23 cellular contexts compared by ENCODE assay signal in the genomic region with DNA sequence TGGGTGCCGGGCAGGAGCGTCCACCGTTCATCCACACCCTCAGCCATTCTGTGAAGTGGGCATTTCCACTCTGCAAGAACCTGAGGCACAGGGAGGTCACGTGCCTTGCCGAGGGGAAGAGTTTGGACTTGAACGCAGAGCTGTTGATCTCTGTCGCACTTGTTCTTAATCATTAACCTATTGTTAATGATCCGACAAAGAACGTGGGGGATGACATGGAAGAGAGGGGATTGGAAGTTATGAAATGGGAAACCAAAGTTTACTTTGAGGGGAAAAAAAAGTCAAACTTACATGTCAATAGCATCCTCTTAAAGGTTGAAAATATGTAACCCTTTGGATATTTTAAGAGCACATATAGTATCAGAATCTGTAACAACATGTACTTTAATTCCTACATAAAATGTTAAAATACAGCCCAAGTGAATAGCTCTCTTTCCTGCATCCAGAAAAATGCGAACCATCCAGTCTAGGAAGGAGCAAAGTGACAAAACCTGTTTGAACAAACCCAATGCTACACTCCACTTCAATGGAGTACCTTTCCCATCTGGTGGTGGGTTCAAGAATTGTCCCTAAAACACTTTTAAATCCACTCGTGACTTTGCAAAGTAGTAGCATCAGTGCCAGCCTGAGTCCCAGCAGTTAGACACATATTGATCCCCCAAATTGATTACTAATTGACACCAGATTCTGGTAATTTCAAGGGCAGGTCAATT.
DNase-seq lines count a peak whose midpoint lies in the region; ATAC-seq and TF ChIP-seq lines count a peak whose summit lies in the region.
"Had no signal": no experiment of that assay in that cellular context is flagged by ENCODE, and none has a peak within 500 bp of the region (broad histone marks: within the 10 kb centered on the region; RNA-seq: fewer than 3 reads in every experiment).

No MANE protein-coding gene starts in this region.

- H3K9ac ChIP-seq in liver (ENCODE audit: low read depth in 1 of 2, low read length in 2 of 2) (no peak overlapping the region), neural progenitor cell (no peak overlapping the region)
- H3K9ac ChIP-seq: BLaER1 had no signal

- no peak overlapping the region; the same call in 1 of the 2 replicates for H2AFZ ChIP-seq in GM23338
- no peak overlapping the region for H2AFZ ChIP-seq in neural progenitor cell (replicated peaks)

- H3K36me3 Mint-ChIP-seq in GM23338 (ENCODE audit: low read depth), result no peaks in the 10 kb centered on the region
- H3K36me3 Mint-ChIP-seq in neural progenitor cell, result no peaks in the 10 kb centered on the region
- H3K36me3 Mint-ChIP-seq: T-cell had no signal

- no peaks in the 10 kb centered on the region for H3K4me1 ChIP-seq in GM23338 (ENCODE audit: insufficient read depth)
- H3K4me1 ChIP-seq in liver (ENCODE audit: control insufficient read depth in 4 of 4, insufficient read depth in 4 of 4, low read length in 3 of 4), result peaks cover 0 to 3% (median 0%) of the 10 kb centered on the region in 4 donors
- no peaks in the 10 kb centered on the region for H3K4me1 ChIP-seq in neural progenitor cell
- H3K4me1 ChIP-seq: BLaER1, thyroid gland had no signal

- no peaks in the 10 kb centered on the region for H3K4me1 Mint-ChIP-seq in GM23338
- peaks cover 5% of the 10 kb centered on the region for H3K4me1 Mint-ChIP-seq in neural progenitor cell
- H3K4me1 Mint-ChIP-seq: T-cell had no signal

- H3K79me2 ChIP-seq in GM23338 (replicated peaks; ENCODE audit: insufficient read depth) (no peaks in the 10 kb centered on the region), neural progenitor cell (ENCODE audit: low read depth) (no peaks in the 10 kb centered on the region)

- H3K4me3 ChIP-seq in GM23338, result no peak overlapping the region
- H3K4me3 ChIP-seq in epithelial cell of esophagus (ENCODE audit: low read length), result no peak overlapping the region
- H3K4me3 ChIP-seq in liver (ENCODE audit: low read depth in 1 of 3, low read length in 3 of 3), result no peak overlapping the region
- no peak overlapping the region for H3K4me3 ChIP-seq in neural progenitor cell
- H3K4me3 ChIP-seq: BLaER1, stomach, thyroid gland had no signal

- H3K4me2 ChIP-seq in GM23338, result no peak overlapping the region
- H3K4me2 ChIP-seq in neural progenitor cell, result no peak overlapping the region
- H3K4me2 ChIP-seq: BLaER1 had no signal

- TF ChIP-seq RAD21 in liver (IDR thresholded peaks at IDR 0.05), result peak in 1 of 2 donors; percentile 19

- H3F3A ChIP-seq in GM23338 (replicated peaks; ENCODE audit: low read depth), result no peaks in the 10 kb centered on the region
- no peaks in the 10 kb centered on the region for H3F3A ChIP-seq in neural progenitor cell (ENCODE audit: low read depth)

- H3K27ac Mint-ChIP-seq in GM23338, result no peak overlapping the region
- H3K27ac Mint-ChIP-seq in neural progenitor cell, result no peak overlapping the region
- H3K27ac Mint-ChIP-seq: activated T-helper 1 cell treated with anti-CD3 and anti-CD28 coated beads, Interleukin-12 subunit alpha, Interleukin-12 subunit beta, Interleukin-2, Interleukin-4 antibody, amounts not matched to agents 30 ng/mL and 10 ng/mL and 1 ng/mL, durations not matched to agents 14 hours and 24 hours and 36 hours; HFFc6; T-cell had no signal

- 47% methylated on average over 11 of the region's 11 CpGs for WGBS in liver

- H3K9me3 Mint-ChIP-seq in GM23338 (peaks cover 10% of the 10 kb centered on the region; the same call in 2 of the 3 replicates), neural progenitor cell (no peaks in the 10 kb centered on the region)
- H3K9me3 Mint-ChIP-seq: activated T-helper 1 cell treated with anti-CD3 and anti-CD28 coated beads, Interleukin-12 subunit alpha, Interleukin-12 subunit beta, Interleukin-2, Interleukin-4 antibody, amounts not matched to agents 30 ng/mL and 10 ng/mL and 1 ng/mL, durations not matched to agents 14 hours and 24 hours and 36 hours; HFFc6; T-cell had no signal

- H3K4me3 Mint-ChIP-seq in GM23338 (no peak overlapping the region), neural progenitor cell (no peak overlapping the region)
- H3K4me3 Mint-ChIP-seq: activated T-helper 1 cell treated with anti-CD3 and anti-CD28 coated beads, Interleukin-12 subunit alpha, Interleukin-12 subunit beta, Interleukin-2, Interleukin-4 antibody, amounts not matched to agents 30 ng/mL and 10 ng/mL and 1 ng/mL, durations not matched to agents 14 hours and 24 hours and 36 hours; HFFc6; T-cell had no signal

- TF ChIP-seq CTCF in C4-2B (conservative IDR thresholded peaks at IDR 0.05) (peak; percentile 17), GM23338 (conservative IDR thresholded peaks at IDR 0.05; ENCODE audit: low read depth in 2 of 2) (peak; percentile 28 to 29; a peak in 3 of 4 replicates), epithelial cell of esophagus (IDR thresholded peaks at IDR 0.05; ENCODE audit: insufficient read depth, low read depth, low read length, missing control alignments) (peak; percentile 7), liver (IDR thresholded peaks at IDR 0.05; ENCODE audit: low read depth, low read length, missing input control) (no peak), neural progenitor cell (IDR thresholded peaks at IDR 0.05) (no peak)

- H3K36me3 ChIP-seq in GM23338 (ENCODE audit: insufficient read depth), result no peaks in the 10 kb centered on the region
- no peaks in the 10 kb centered on the region for H3K36me3 ChIP-seq in liver (ENCODE audit: control insufficient read depth in 4 of 4, insufficient read depth in 3 of 4, low read depth in 1 of 4, low read length in 3 of 4)
- H3K36me3 ChIP-seq in neural progenitor cell, result no peaks in the 10 kb centered on the region
- H3K36me3 ChIP-seq: BLaER1, neutrophil, stomach, thyroid gland had no signal

- H4K20me1 ChIP-seq in GM23338 (replicated peaks; ENCODE audit: insufficient read depth) (no peaks in the 10 kb centered on the region), neural progenitor cell (ENCODE audit: low read depth) (no peaks in the 10 kb centered on the region)
- H4K20me1 ChIP-seq: BLaER1 had no signal

- no peak overlapping the region for H3K27ac ChIP-seq in C4-2B
- no peak overlapping the region for H3K27ac ChIP-seq in GM23338 (ENCODE audit: low read depth)
- no peak overlapping the region for H3K27ac ChIP-seq in liver (ENCODE audit: low read depth in 1 of 2, low read length in 2 of 2)
- H3K27ac ChIP-seq in neural progenitor cell, result no peak overlapping the region
- H3K27ac ChIP-seq: BLaER1, HL-60, neutrophil, RWPE1, stomach, thyroid gland had no signal

- peak; percentile 45 for DNase-seq in GM23338 (ENCODE audit: low spot score)
- DNase-seq in epithelial cell of esophagus (ENCODE audit: low read depth), result peak; percentile 48
- DNase-seq in neural progenitor cell (ENCODE audit: low spot score), result no peak
- DNase-seq in H4 (ENCODE audit: low spot score), result no peak
- DNase-seq: ACHN; activated CD4-positive, alpha-beta T cell treated with anti-CD3 and anti-CD28 coated beads, Interleukin-2, amount 50 U/mL, for 4 hours; activated CD4-positive, CD25-positive, alpha-beta regulatory T cell; activated CD8-positive, alpha-beta memory T cell treated with anti-CD3 and anti-CD28 coated beads, Interleukin-2, amount 50 U/mL, for 4 hours; activated naive CD4-positive, alpha-beta T cell treated with anti-CD3 and anti-CD28 coated beads, Interleukin-2, amount 50 U/mL, for 16 hours; amniotic stem cell; HFFc6; NCI-H1694; stomach; T-cell; thyroid gland had no signal

- H3K9me3 ChIP-seq in liver (ENCODE audit: control insufficient read depth in 4 of 4, low read length in 3 of 4) (peaks cover 0 to 2% (median 0%) of the 10 kb centered on the region in 4 donors), neural progenitor cell (ENCODE audit: low read depth) (no peaks in the 10 kb centered on the region)
- H3K9me3 ChIP-seq: BLaER1, neutrophil, stomach, thyroid gland had no signal

- no peaks in the 10 kb centered on the region for H3K9me2 ChIP-seq in GM23338 (ENCODE audit: insufficient read depth)

- ATAC-seq in GM23338 (no peak), HG03442 (IDR thresholded peaks at IDR 0.05; ENCODE audit: unreplicated experiment) (no peak)
- ATAC-seq: T-cell had no signal

- H3K27me3 ChIP-seq in GM23338 (ENCODE audit: insufficient read depth) (no peaks in the 10 kb centered on the region), liver (ENCODE audit: control insufficient read depth in 4 of 4, insufficient read depth in 4 of 4, low read length in 3 of 4) (no peaks in the 10 kb centered on the region), neural progenitor cell (no peaks in the 10 kb centered on the region)
- H3K27me3 ChIP-seq: BLaER1, stomach, thyroid gland had no signal

- H3K27me3 Mint-ChIP-seq in GM23338 (ENCODE audit: insufficient read depth, low read depth, poor library complexity), result peaks cover 2% of the 10 kb centered on the region
- peaks cover 2% of the 10 kb centered on the region for H3K27me3 Mint-ChIP-seq in neural progenitor cell (ENCODE audit: insufficient read depth, low read depth)

TF ChIP-seq in GM23338, 12 proteins besides CTCF, POLR2A, EP300 and RAD21 (continues in another document):
- TF ChIP-seq ZNF114 (CRISPR knock-in tag; IDR thresholded peaks at IDR 0.05) (no peak), STAT1 (IDR thresholded peaks at IDR 0.05; ENCODE audit: unreplicated experiment) (no peak), JUNB (IDR thresholded peaks at IDR 0.05; ENCODE audit: unreplicated experiment) (no peak), CREB1 (CRISPR knock-in tag; IDR thresholded peaks at IDR 0.05; ENCODE audit: low read depth) (no peak), ZNF331 (CRISPR knock-in tag; IDR thresholded peaks at IDR 0.05; ENCODE audit: low read depth) (no peak), POLR2AphosphoS5 (IDR thresholded peaks at IDR 0.05; ENCODE audit: low read depth) (no peak), EZH2phosphoT487 (IDR thresholded peaks at IDR 0.05; ENCODE audit: unreplicated experiment) (no peak)

TF ChIP-seq in liver, 16 proteins besides CTCF, POLR2A, EP300 and RAD21:
- TF ChIP-seq SP1 (IDR thresholded peaks at IDR 0.05) (peak; percentile 16), HNF4A (conservative IDR thresholded peaks at IDR 0.05) (peak; percentile 9 to 12), RXRA (IDR thresholded peaks at IDR 0.05) (peak in 1 of 2 donors; percentile 26)
- TF ChIP-seq, protein P1, sequence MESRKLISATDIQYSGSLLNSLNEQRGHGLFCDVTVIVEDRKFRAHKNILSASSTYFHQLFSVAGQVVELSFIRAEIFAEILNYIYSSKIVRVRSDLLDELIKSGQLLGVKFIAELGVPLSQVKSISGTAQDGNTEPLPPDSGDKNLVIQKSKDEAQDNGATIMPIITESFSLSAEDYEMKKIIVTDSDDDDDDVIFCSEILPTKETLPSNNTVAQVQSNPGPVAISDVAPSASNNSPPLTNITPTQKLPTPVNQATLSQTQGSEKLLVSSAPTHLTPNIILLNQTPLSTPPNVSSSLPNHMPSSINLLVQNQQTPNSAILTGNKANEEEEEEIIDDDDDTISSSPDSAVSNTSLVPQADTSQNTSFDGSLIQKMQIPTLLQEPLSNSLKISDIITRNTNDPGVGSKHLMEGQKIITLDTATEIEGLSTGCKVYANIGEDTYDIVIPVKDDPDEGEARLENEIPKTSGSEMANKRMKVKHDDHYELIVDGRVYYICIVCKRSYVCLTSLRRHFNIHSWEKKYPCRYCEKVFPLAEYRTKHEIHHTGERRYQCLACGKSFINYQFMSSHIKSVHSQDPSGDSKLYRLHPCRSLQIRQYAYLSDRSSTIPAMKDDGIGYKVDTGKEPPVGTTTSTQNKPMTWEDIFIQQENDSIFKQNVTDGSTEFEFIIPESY (IDR thresholded peaks at IDR 0.05), result no peak
TF ChIP-seq in liver: peak in this region for 3.

Comparison
In these comparisons a context has a peak if more than half of its experiments do, and no peak if none do; other contexts are left out.
1. CTCF ChIP-seq: peak in C4-2B (single experiment), GM23338 (2 of 2) and epithelial cell of esophagus (single experiment); none in liver (single experiment) and neural progenitor cell (single experiment).
2. DNase-seq: peak in GM23338 (single experiment) and epithelial cell of esophagus (single experiment); none in neural progenitor cell (single experiment) and H4 (single experiment).